12 cellular contexts compared by ENCODE assay signal in genomic region chr7:100570954-100571828, GRCh38. TPM values are rescaled to one million over a fixed set of nuclear protein-coding genes. Genes with fewer than 3 reads are reported as not detected.
DNase-seq lines count a peak whose midpoint lies in the region; ATAC-seq and TF ChIP-seq lines count a peak whose summit lies in the region.
"Had no signal": no experiment of that assay in that cellular context is flagged by ENCODE, and none has a peak within 500 bp of the region (broad histone marks: within the 10 kb centered on the region; RNA-seq: fewer than 3 reads in every experiment).

No MANE protein-coding gene starts in this region.

- H3K9me3 Mint-ChIP-seq in natural killer cell treated with Interleukin-12 subunit alpha and Interleukin-12 subunit beta and Interleukin-15 and Interleukin-18, amount 100 ng/mL, for 72 hours = no peaks in the 10 kb centered on the region
- H3K9me3 Mint-ChIP-seq in natural killer cell (no peaks in the 10 kb centered on the region), WTC11 (no peaks in the 10 kb centered on the region)
- H3K9me3 Mint-ChIP-seq: dendritic cell treated with granulocyte-macrophage colony-stimulating factor and Interleukin-4, amounts not matched to agents 40 ng/mL and 50 ng/mL, for 4 days had no signal

- H3K27ac Mint-ChIP-seq in natural killer cell treated with Interleukin-12 subunit alpha and Interleukin-12 subunit beta and Interleukin-15 and Interleukin-18, amount 100 ng/mL, for 72 hours = no peak overlapping the region
- H3K27ac Mint-ChIP-seq in natural killer cell (peak overlapping the region in 1 of 2 donors; percentile 44), WTC11 (no peak overlapping the region)

- TF ChIP-seq CTCF in natural killer cell (IDR thresholded peaks at IDR 0.05) (no peak), WTC11 (IDR thresholded peaks at IDR 0.05) (no peak)

- peak; percentile 59 for DNase-seq in natural killer cell treated with Interleukin-12 subunit alpha and Interleukin-12 subunit beta and Interleukin-15 and Interleukin-18, amount 100 ng/mL, for 72 hours (ENCODE audit: low spot score)
- DNase-seq in natural killer cell = no peak
- no peak for DNase-seq in WTC11 (ENCODE audit: low spot score)
- DNase-seq in left kidney (ENCODE audit: low read depth, low spot score) = peak; percentile 77
- DNase-seq in NCI-H1930 (lab: John Stamatoyannopoulos, UW) = no peak
- DNase-seq in sciatic nerve (ENCODE audit: low spot score) = no peak
- DNase-seq: foreskin fibroblast, GM23248, NCI-H1417 treated with DMSO at 0.1 percent for 48 hours had no signal

- H3K4me3 Mint-ChIP-seq in natural killer cell treated with Interleukin-12 subunit alpha and Interleukin-12 subunit beta and Interleukin-15 and Interleukin-18, amount 100 ng/mL, for 72 hours = no peak overlapping the region
- H3K4me3 Mint-ChIP-seq in natural killer cell (no peak overlapping the region), WTC11 (peak overlapping the region; percentile 61)

- intact Hi-C loops in natural killer cell (cut with micrococcal nuclease) (no loop called here), sciatic nerve (cut with DNase I) (no loop called here)

- H3K36me3 Mint-ChIP-seq in natural killer cell treated with Interleukin-12 subunit alpha and Interleukin-12 subunit beta and Interleukin-15 and Interleukin-18, amount 100 ng/mL, for 72 hours = no peaks in the 10 kb centered on the region
- H3K36me3 Mint-ChIP-seq in natural killer cell (no peaks in the 10 kb centered on the region), WTC11 (no peaks in the 10 kb centered on the region)

- POLR2A ChIA-PET in WTC11 (lab: Charles Lee) = interaction anchor here (0.6 to 1.8 kb wide), 8 partner anchors 14 to 142 kb away, joined by 3 to 24 read pairs (median 4); partner anchors contain the start of genes AGFG2, FBXO24, LRCH4 and MEPCE

- no peaks in the 10 kb centered on the region for H3K27me3 Mint-ChIP-seq in natural killer cell treated with Interleukin-12 subunit alpha and Interleukin-12 subunit beta and Interleukin-15 and Interleukin-18, amount 100 ng/mL, for 72 hours
- H3K27me3 Mint-ChIP-seq in natural killer cell (ENCODE audit: low read depth in 2 of 2) = no peaks in the 10 kb centered on the region
- H3K27me3 Mint-ChIP-seq in WTC11 (ENCODE audit: low read depth) = peaks cover 11% of the 10 kb centered on the region

- CTCF ChIA-PET in WTC11 (lab: Charles Lee) = interaction anchor here (0.5 to 3.6 kb wide), 21 partner anchors 12 to 304 kb away, joined by 3 to 51 read pairs (median 4); partner anchors contain the start of genes FBXO24, GNB2, LRCH4 and MOSPD3

- no peak for ATAC-seq in natural killer cell treated with Interleukin-12 subunit alpha and Interleukin-12 subunit beta and Interleukin-15 and Interleukin-18, amount 100 ng/mL, for 72 hours
- no peak for ATAC-seq in natural killer cell
- peak; percentile 2 for ATAC-seq in WTC11
- ATAC-seq in GM19351 (IDR thresholded peaks at IDR 0.05; ENCODE audit: unreplicated experiment) = no peak
- no peak for ATAC-seq in sciatic nerve
- no peak for ATAC-seq in HG02763 (IDR thresholded peaks at IDR 0.05; ENCODE audit: unreplicated experiment)

- H3K4me1 Mint-ChIP-seq in natural killer cell treated with Interleukin-12 subunit alpha and Interleukin-12 subunit beta and Interleukin-15 and Interleukin-18, amount 100 ng/mL, for 72 hours (ENCODE audit: low read depth in 2 of 2) = peaks cover 11 to 12% of the 10 kb centered on the region in 2 donors
- H3K4me1 Mint-ChIP-seq in natural killer cell (peaks cover 10 to 44% of the 10 kb centered on the region in 2 donors), WTC11 (peaks cover 41% of the 10 kb centered on the region)

TF ChIP-seq in WTC11, 78 proteins besides CTCF, POLR2A, EP300 and RAD21:
- TF ChIP-seq GABPB1 (CRISPR knock-in tag; IDR thresholded peaks at IDR 0.05) (peak; percentile 24; the same call in 1 of the 2 replicates), ARID4B (CRISPR knock-in tag; IDR thresholded peaks at IDR 0.05; ENCODE audit: borderline replicate concordance) (no peak)

RNA-seq across cellular contexts. Expression of gene SAP25, which starts 2.5 kb away (rescaled TPM):
- 10 to 100 TPM; 10.1 to 25.2 TPM for total RNA-seq in natural killer cell treated with Interleukin-12 subunit alpha and Interleukin-12 subunit beta and Interleukin-15 and Interleukin-18, amount 100 ng/mL, for 72 hours
- total RNA-seq in natural killer cell = 10 to 100 TPM; 25.9 to 46.4 (median 32.5) TPM
- 9.3 to 11.7 TPM (median 9.7 TPM) in 3 replicates for total RNA-seq in WTC11 (2021)
- 13.6 TPM for total RNA-seq in sciatic nerve
- total RNA-seq: GM23248 had no signal

RNA-seq across cellular contexts. Expression of gene LRCH4, which starts 14.7 kb away (rescaled TPM):
- 100 to 1,000 TPM; 125 to 150 TPM for total RNA-seq in natural killer cell treated with Interleukin-12 subunit alpha and Interleukin-12 subunit beta and Interleukin-15 and Interleukin-18, amount 100 ng/mL, for 72 hours
- total RNA-seq in natural killer cell = 100 to 1,000 TPM; 282 to 296 (median 289) TPM
- total RNA-seq in WTC11 (2021) = 52.0 to 59.6 TPM (median 56.7 TPM) in 3 replicates
- total RNA-seq in sciatic nerve = 75.7 TPM

RNA-seq across cellular contexts. Expression of gene FBXO24, which starts 14.9 kb away (rescaled TPM):
- under 1 TPM in 1 of 2 donors, not detected in 1; 0.21 TPM for total RNA-seq in natural killer cell treated with Interleukin-12 subunit alpha and Interleukin-12 subunit beta and Interleukin-15 and Interleukin-18, amount 100 ng/mL, for 72 hours
- total RNA-seq in natural killer cell = under 1 TPM; 0.45 to 0.94 (median 0.88) TPM
- 0.70 to 1.3 TPM (median 0.94 TPM) in 3 replicates for total RNA-seq in WTC11 (2021)
- total RNA-seq in sciatic nerve = 1.2 TPM

RNA-seq across cellular contexts. Expression of gene PCOLCE, which starts 31.0 kb away (rescaled TPM):
- total RNA-seq in natural killer cell treated with Interleukin-12 subunit alpha and Interleukin-12 subunit beta and Interleukin-15 and Interleukin-18, amount 100 ng/mL, for 72 hours = 1 to 10 TPM; 5.4 to 5.6 TPM
- total RNA-seq in natural killer cell = 10 to 100 TPM; 18.4 to 24.8 (median 21.7) TPM
- total RNA-seq in WTC11 (2021) = 53.5 to 74.8 TPM (median 70.4 TPM) in 3 replicates
- 138 TPM for total RNA-seq in sciatic nerve

RNA-seq across cellular contexts. Expression of gene AGFG2, which starts 32.2 kb away (rescaled TPM):
- 10 to 100 TPM; 45.2 to 49.4 TPM for total RNA-seq in natural killer cell treated with Interleukin-12 subunit alpha and Interleukin-12 subunit beta and Interleukin-15 and Interleukin-18, amount 100 ng/mL, for 72 hours
- 10 to 100 TPM; 21.5 to 32.6 (median 22.2) TPM for total RNA-seq in natural killer cell
- 6.4 to 7.4 TPM (median 7.4 TPM) in 3 replicates for total RNA-seq in WTC11 (2021)
- 30.6 TPM for total RNA-seq in sciatic nerve

Comparison
In these comparisons a context has a peak if more than half of its experiments do, and no peak if none do; other contexts are left out.
1. DNase-seq: peak in natural killer cell treated with Interleukin-12 subunit alpha and Interleukin-12 subunit beta and Interleukin-15 and Interleukin-18, amount 100 ng/mL, for 72 hours (single experiment) and left kidney (single experiment); none in natural killer cell (single experiment), WTC11 (single experiment), NCI-H1930 (0 of 2) and sciatic nerve (single experiment).